8 cellular contexts compared by ENCODE assay signal in genomic region chr15:71115567-71116351, GRCh38. TPM values are rescaled to one million over a fixed set of nuclear protein-coding genes. Genes with fewer than 3 reads are reported as not detected.
DNase-seq lines count a peak whose midpoint lies in the region; ATAC-seq, FAIRE-seq and TF ChIP-seq lines count a peak whose summit lies in the region.

No MANE protein-coding gene starts in this region.

- peak; percentile 39 for ATAC-seq in GM21526 (IDR thresholded peaks at IDR 0.05; ENCODE audit: low FRiP score, unreplicated experiment)
- peak; percentile 76 to 77 for ATAC-seq in gastrocnemius medialis
- ATAC-seq in HG02840 (IDR thresholded peaks at IDR 0.05; ENCODE audit: low FRiP score, unreplicated experiment), result no peak

- no peaks in the 10 kb centered on the region for H3K79me2 ChIP-seq in KMS-11 (ENCODE audit: insufficient read depth, low read depth)
- H3K79me2 ChIP-seq in hepatocyte, result no peaks in the 10 kb centered on the region

- no peak for TF ChIP-seq CTCF in KMS-11 (conservative IDR thresholded peaks at IDR 0.05; ENCODE audit: low read depth, low read length)
- no peak for TF ChIP-seq CTCF in adrenal gland (IDR thresholded peaks at IDR 0.05)
- TF ChIP-seq CTCF in hepatocyte (IDR thresholded peaks at IDR 0.05; ENCODE audit: poor library complexity), result no peak
- peak in 3 of 5 experiments; percentile 5 to 20 (median 9) for TF ChIP-seq CTCF in gastrocnemius medialis (IDR thresholded peaks at IDR 0.05 in 4 of 5, conservative IDR thresholded peaks at IDR 0.05 in 1 of 5)

- DNase-seq in ELF-1 (ENCODE audit: low read depth, low spot score) (peak; percentile 73), adrenal gland (peak; percentile 38 to 75 (median 63)), hepatocyte (ENCODE audit: low spot score) (peak; percentile 65), gastrocnemius medialis (peak in 1 of 2 donors; percentile 27), H54 (ENCODE audit: insufficient read length, low spot score) (no peak)

- no peak for TF ChIP-seq POLR2A in adrenal gland (IDR thresholded peaks at IDR 0.05)
- peak in 1 of 2 donors; percentile 14 for TF ChIP-seq POLR2A in gastrocnemius medialis (IDR thresholded peaks at IDR 0.05)
- TF ChIP-seq POLR2A in H54 (IDR thresholded peaks at IDR 0.05; ENCODE audit: low read depth, low read length), result no peak; the same call in 1 of the 2 replicates

- FAIRE-seq in H54 (lab: Jason Lieb, UNC), result no peak

- H3K4me2 ChIP-seq in KMS-11 (peak overlapping the region; percentile 51), hepatocyte (peak overlapping the region; percentile 99)

- H3K4me3 ChIP-seq in KMS-11 (IDR thresholded peaks at IDR 0.05; ENCODE audit: insufficient read depth, low read depth, low read length) (no peak overlapping the region), adrenal gland (peak overlapping the region in 2 of 4 donors; percentile 54 to 80), hepatocyte (peak overlapping the region; percentile 90), gastrocnemius medialis (peak overlapping the region; percentile 60 to 71 (median 64))

- no peaks in the 10 kb centered on the region for H3K9me2 ChIP-seq in hepatocyte (replicated peaks; ENCODE audit: insufficient read depth)

- H3K27ac ChIP-seq in KMS-11 (no peak overlapping the region), adrenal gland (peak overlapping the region in 4 of 5 donors; percentile 49 to 85 (median 64)), hepatocyte (peak overlapping the region; percentile 71), gastrocnemius medialis (peak overlapping the region in 3 of 4 donors; percentile 65 to 79 (median 76))

- H3K4me1 ChIP-seq in KMS-11 (ENCODE audit: low read depth, poor library complexity, severe bottlenecking) (no peaks in the 10 kb centered on the region), adrenal gland (replicated peaks in 1 of 2) (no peaks in the 10 kb centered on the region), hepatocyte (ENCODE audit: insufficient read depth) (no peaks in the 10 kb centered on the region), gastrocnemius medialis (peaks cover 10 to 13% of the 10 kb centered on the region in 2 donors)

- in situ Hi-C loops in gastrocnemius medialis (cut with MboI; ENCODE audit: low sequenced_read_pairs in 4 of 4), result loop anchor here in 2 of 4 donors (10.0 to 25.0 kb wide), 2 partner anchors 222 to 329 kb away; no protein-coding TSS in a partner anchor

- H3K9me3 ChIP-seq in adrenal gland (replicated peaks in 1 of 3) (no peaks in the 10 kb centered on the region), hepatocyte (ENCODE audit: low read depth) (no peaks in the 10 kb centered on the region), gastrocnemius medialis (no peaks in the 10 kb centered on the region)

- H3K27me3 ChIP-seq in KMS-11 (ENCODE audit: insufficient read depth, low read depth) (no peaks in the 10 kb centered on the region; the same call in 1 of the 2 replicates), adrenal gland (no peaks in the 10 kb centered on the region), hepatocyte (peaks cover 13% of the 10 kb centered on the region), gastrocnemius medialis (no peaks in the 10 kb centered on the region)

- H4K20me1 ChIP-seq in KMS-11 (ENCODE audit: insufficient read depth) (no peaks in the 10 kb centered on the region), hepatocyte (ENCODE audit: insufficient read depth, poor library complexity, severe bottlenecking) (no peaks in the 10 kb centered on the region)

- H3K36me3 ChIP-seq in KMS-11 (ENCODE audit: insufficient read depth) (no peaks in the 10 kb centered on the region), adrenal gland (replicated peaks in 1 of 2) (no peaks in the 10 kb centered on the region), hepatocyte (replicated peaks; ENCODE audit: insufficient read depth, low read depth) (no peaks in the 10 kb centered on the region), gastrocnemius medialis (no peaks in the 10 kb centered on the region)

- 1 to 3% (median 1%) methylated on average over 11 to 93 of the region's 93 CpGs for WGBS in adrenal gland, 4 donors
- WGBS in hepatocyte (ENCODE audit: low lambda C conversion rate, missing lambda C conversion rate), result under 1% methylated on average over 34 of the region's 93 CpGs

- intact Hi-C loops in adrenal gland (cut with DNase I) (loop anchor here in 1 of 2 donors (5.0 to 10.0 kb wide), 2 partner anchors 129 to 327 kb away; no protein-coding TSS in a partner anchor), gastrocnemius medialis (cut with DNase I; ENCODE audit: low total_unique reads) (loop anchor here (1.0 to 10.0 kb wide), 4 partner anchors 37 to 325 kb away; no protein-coding TSS in a partner anchor)

- peak overlapping the region; percentile 12; the same call in 1 of the 2 replicates for H3K9ac ChIP-seq in KMS-11

- peak overlapping the region; percentile 91 for H2AFZ ChIP-seq in KMS-11 (ENCODE audit: low read depth)
- peak overlapping the region; percentile 77 for H2AFZ ChIP-seq in hepatocyte

RNA-seq across cellular contexts. Expression of gene THSD4, which starts 0.5 kb away (rescaled TPM):
- 10 to 100 TPM; 16.0 to 53.2 (median 26.7) TPM for total RNA-seq in adrenal gland
- 10 to 100 TPM in 1 of 3 donors, 1 to 10 TPM in 2; 5.3 to 24.1 (median 8.1) TPM for polyA plus RNA-seq in adrenal gland
- 7.0 and 8.0 TPM in 2 replicates for total RNA-seq in hepatocyte
- polyA plus RNA-seq in hepatocyte, result 3.3 and 4.3 TPM in 2 replicates
- 1 to 10 TPM in 1 of 4 donors, under 1 TPM in 3; 0.35 to 3.1 (median 0.60) TPM for total RNA-seq in gastrocnemius medialis

Comparison
In these comparisons a context has a peak if more than half of its experiments do, and no peak if none do; other contexts are left out.
1. CTCF ChIP-seq: peak in gastrocnemius medialis (3 of 5); none in KMS-11 (single experiment), adrenal gland (0 of 6) and hepatocyte (single experiment).